In genomic region chr13:113080361-113080831, GRCh38 we compare ENCODE assay signal across 27 cellular contexts. TPM values are rescaled to one million over a fixed set of nuclear protein-coding genes. Genes with fewer than 3 reads are reported as not detected.
"Had no signal": no experiment of that assay in that cellular context is flagged by ENCODE, and none has a peak within 500 bp of the region (broad histone marks: within the 10 kb centered on the region; RNA-seq: fewer than 3 reads in every experiment).

No MANE protein-coding gene starts in this region.

- H3K27me3 ChIP-seq: neural progenitor cell, pancreas, suprapubic skin, upper lobe of left lung, uterus had no signal

- H3K9ac ChIP-seq: neural progenitor cell had no signal

- H3K27ac ChIP-seq: coronary artery, epithelial cell of prostate, esophagus muscularis mucosa, gastroesophageal sphincter, lower lobe of right lung, neural progenitor cell, pancreas, prostate gland, sigmoid colon, skin epidermis, suprapubic skin, tibial artery, upper lobe of left lung, uterus had no signal

- H3K9me3 ChIP-seq: esophagus muscularis mucosa, gastroesophageal sphincter, lower lobe of right lung, pancreas, prostate gland, sigmoid colon, suprapubic skin, tibial artery, upper lobe of left lung, uterus had no signal

- H3K9me3 Mint-ChIP-seq: memory B cell; mesothelial cell of epicardium; natural killer cell treated with Interleukin-12 subunit alpha and Interleukin-12 subunit beta and Interleukin-15 and Interleukin-18, amount 100 ng/mL, for 72 hours; neural progenitor cell had no signal

- ATAC-seq: gastroesophageal sphincter; left lobe of liver; lower lobe of right lung; natural killer cell treated with Interleukin-12 subunit alpha and Interleukin-12 subunit beta and Interleukin-15 and Interleukin-18, amount 100 ng/mL, for 72 hours; pancreas had no signal

- H3K27me3 Mint-ChIP-seq: natural killer cell treated with Interleukin-12 subunit alpha and Interleukin-12 subunit beta and Interleukin-15 and Interleukin-18, amount 100 ng/mL, for 72 hours had no signal

- H3K36me3 ChIP-seq: neural progenitor cell, sigmoid colon, uterus had no signal

- H3K4me1 ChIP-seq: lower lobe of right lung, neural progenitor cell, pancreas, sigmoid colon, tibial artery, uterus had no signal

- H3K27ac Mint-ChIP-seq: memory B cell; mesothelial cell of epicardium; natural killer cell treated with Interleukin-12 subunit alpha and Interleukin-12 subunit beta and Interleukin-15 and Interleukin-18, amount 100 ng/mL, for 72 hours; neural progenitor cell had no signal

- H3K4me3 Mint-ChIP-seq: memory B cell; mesothelial cell of epicardium; natural killer cell treated with Interleukin-12 subunit alpha and Interleukin-12 subunit beta and Interleukin-15 and Interleukin-18, amount 100 ng/mL, for 72 hours; neural progenitor cell had no signal

- DNase-seq: effector memory CD4-positive, alpha-beta T cell; foreskin fibroblast; hippocampal formation; kidney glomerular epithelial cell; occipital lobe; sigmoid colon; stimulated activated CD4-positive, alpha-beta T cell treated with anti-CD3 and anti-CD28 coated beads, Interleukin-12 subunit alpha, Interleukin-12 subunit beta, amount 100 ng/mL, for 4 hours; stimulated activated naive CD4-positive, alpha-beta T cell treated with Interleukin-2 at 50 U/mL for 16 hours; tibial artery; uterus had no signal

- H3K4me1 Mint-ChIP-seq: memory B cell, neural progenitor cell had no signal

- H3K4me3 ChIP-seq: coronary artery, esophagus muscularis mucosa, gastroesophageal sphincter, lower lobe of right lung, neural progenitor cell, pancreas, prostate gland, sigmoid colon, skin epidermis, suprapubic skin, tibial artery, upper lobe of left lung, uterus had no signal

- H3K36me3 Mint-ChIP-seq: natural killer cell treated with Interleukin-12 subunit alpha and Interleukin-12 subunit beta and Interleukin-15 and Interleukin-18, amount 100 ng/mL, for 72 hours had no signal

RNA-seq across cellular contexts. Expression of gene F7, which starts 25.2 kb away (rescaled TPM):
- total RNA-seq: dermis microvascular lymphatic vessel endothelial cell; lower lobe of right lung; myocyte; natural killer cell treated with Interleukin-12 subunit alpha and Interleukin-12 subunit beta and Interleukin-15 and Interleukin-18, amount 100 ng/mL, for 72 hours; sigmoid colon; suprapubic skin had no signal

RNA-seq across cellular contexts. Expression of gene F10, which starts 42.2 kb away (rescaled TPM):
- total RNA-seq: dermis microvascular lymphatic vessel endothelial cell; natural killer cell treated with Interleukin-12 subunit alpha and Interleukin-12 subunit beta and Interleukin-15 and Interleukin-18, amount 100 ng/mL, for 72 hours had no signal
